Comparison of ENCODE assay signal across 13 cellular contexts in genomic region chr1:221753828-221754188, GRCh38. TPM values are rescaled to one million over a fixed set of nuclear protein-coding genes. Genes with fewer than 3 reads are reported as not detected.
DNase-seq lines count a peak whose midpoint lies in the region; ATAC-seq and TF ChIP-seq lines count a peak whose summit lies in the region.
"Had no signal": no experiment of that assay in that cellular context is flagged by ENCODE, and none has a peak within 500 bp of the region (broad histone marks: within the 10 kb centered on the region; RNA-seq: fewer than 3 reads in every experiment).

No MANE protein-coding gene starts in this region.

- H3K36me3 Mint-ChIP-seq in activated T-helper 17 cell treated with anti-CD3 and anti-CD28 coated beads, Interleukin-2, amount 50 U/mL, for 72 hours (ENCODE audit: low read depth): no peaks in the 10 kb centered on the region

- H3K27me3 Mint-ChIP-seq in activated T-helper 17 cell treated with anti-CD3 and anti-CD28 coated beads, Interleukin-2, amount 50 U/mL, for 72 hours: no peaks in the 10 kb centered on the region

- in situ Hi-C loops in GM13977 (cut with MboI; ENCODE audit: low pct_unique_long_range_greater_than_20kb, low sequenced_read_pairs, unreplicated experiment): no loop called here

- ATAC-seq in GM18867 (IDR thresholded peaks at IDR 0.05; ENCODE audit: unreplicated experiment) (peak; percentile 35), GM21390 (IDR thresholded peaks at IDR 0.05; ENCODE audit: unreplicated experiment) (peak; percentile 31), HG03095 (IDR thresholded peaks at IDR 0.05; ENCODE audit: unreplicated experiment) (peak; percentile 32)
- ATAC-seq in activated T-helper 17 cell treated with anti-CD3 and anti-CD28 coated beads, Interleukin-2, amount 50 U/mL, for 72 hours (replicated peaks): peak; percentile 17
- ATAC-seq: left lobe of liver, Panc1 had no signal

- peak overlapping the region; percentile 56 for H3K4me3 Mint-ChIP-seq in activated T-helper 17 cell treated with anti-CD3 and anti-CD28 coated beads, Interleukin-2, amount 50 U/mL, for 72 hours

- peak overlapping the region; percentile 74 for H3K27ac Mint-ChIP-seq in activated T-helper 17 cell treated with anti-CD3 and anti-CD28 coated beads, Interleukin-2, amount 50 U/mL, for 72 hours

- H3K9me3 Mint-ChIP-seq in activated T-helper 17 cell treated with anti-CD3 and anti-CD28 coated beads, Interleukin-2, amount 50 U/mL, for 72 hours: no peaks in the 10 kb centered on the region

- no peak for TF ChIP-seq CTCF in GM13977 (IDR thresholded peaks at IDR 0.05; ENCODE audit: extremely low read depth, insufficient read depth, missing control alignments)

- DNase-seq in NCI-H446 (lab: John Stamatoyannopoulos, UW): no peak
- DNase-seq in GDM1 (lab: John Stamatoyannopoulos, UW): no peak
- DNase-seq in anterior cingulate cortex (lab: John Stamatoyannopoulos, UW): no peak
- no peak for DNase-seq in GM13977 (ENCODE audit: low spot score)
- DNase-seq: DMS79, HCEC 1CT, NCI-H1048 had no signal

- H3K4me1 Mint-ChIP-seq in activated T-helper 17 cell treated with anti-CD3 and anti-CD28 coated beads, Interleukin-2, amount 50 U/mL, for 72 hours: peaks cover 13% of the 10 kb centered on the region

RNA-seq across cellular contexts. Expression of gene DUSP10, which starts 11.9 kb away (rescaled TPM):
- 10 to 100 TPM in 1 of 2 donors, 1 to 10 TPM in 1; 8.2 to 11.7 TPM for total RNA-seq in activated T-helper 17 cell treated with anti-CD3 and anti-CD28 coated beads, Interleukin-2, amount 50 U/mL, for 72 hours
